In the genomic region with DNA sequence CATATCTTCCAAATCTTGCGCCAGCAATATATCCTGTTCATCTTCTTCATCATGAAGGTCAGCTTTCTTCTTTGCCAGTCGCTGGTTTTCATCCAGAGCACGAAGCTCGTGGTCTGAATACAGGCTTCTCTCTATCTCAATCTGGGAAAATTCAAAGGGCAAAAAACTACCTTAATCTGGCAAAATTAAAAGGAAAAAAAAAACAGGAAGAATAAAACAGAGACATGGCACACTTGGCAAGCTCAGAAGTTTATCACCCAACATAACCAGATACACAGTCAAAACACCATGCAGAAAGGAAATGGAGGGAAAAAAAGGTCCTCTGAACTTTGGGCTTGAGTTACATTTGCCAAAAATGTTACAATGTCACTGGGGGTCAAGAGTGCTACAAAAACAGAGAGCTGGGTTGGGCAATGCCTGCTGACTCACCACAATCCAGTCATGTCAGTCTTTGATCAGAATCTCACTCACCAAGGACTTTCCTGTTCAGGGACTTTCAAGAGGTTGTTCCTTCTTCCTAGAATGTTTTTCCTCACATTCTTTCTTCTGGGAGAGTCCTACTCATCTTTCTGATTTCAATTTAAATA, we compare ENCODE assay signal across 9 cellular contexts. TPM values are rescaled to one million over a fixed set of nuclear protein-coding genes. Genes with fewer than 3 reads are reported as not detected.
A peak's percentile ranks its signal among the peaks of the same experiment; 100 is the strongest.
DNase-seq lines count a peak whose midpoint lies in the region; ATAC-seq lines count a peak whose summit lies in the region.
"Had no signal": no experiment of that assay in that cellular context is flagged by ENCODE, and none has a peak within 500 bp of the region (broad histone marks: within the 10 kb centered on the region; RNA-seq: fewer than 3 reads in every experiment).

No MANE protein-coding gene starts in this region.

- ATAC-seq in HG03139 (IDR thresholded peaks at IDR 0.05; ENCODE audit: unreplicated experiment): no peak

- DNase-seq in AG08396 (ENCODE audit: low spot score) (peak; percentile 35), HPDE6-E6E7 (ENCODE audit: extremely low spot score) (peak; percentile 34), kidney tubule cell (ENCODE audit: low spot score) (peak; percentile 72), mesenteric fat pad (ENCODE audit: low spot score) (no peak), activated gamma-delta T cell (lab: John Stamatoyannopoulos, UW) (no peak), CD1c-positive myeloid dendritic cell (ENCODE audit: extremely low spot score) (no peak)
- DNase-seq in activated T-cell treated with anti-CD3 and anti-CD28 coated beads, Interleukin-2, amount 50 U/mL, for 48 hours: peak; percentile 35 to 59
- DNase-seq: NCI-H446 treated with DMSO at 0.1 percent for 48 hours had no signal

RNA-seq across cellular contexts. Expression of a gene that starts 1.5 kb away (rescaled TPM):
- 50.8 TPM for total RNA-seq in mesenteric fat pad

RNA-seq across cellular contexts. Expression of a gene that starts 1.8 kb away (rescaled TPM):
- 60.9 TPM for total RNA-seq in mesenteric fat pad

Comparison
In these comparisons a context has a peak if more than half of its experiments do, and no peak if none do; other contexts are left out.
1. DNase-seq: peak in AG08396 (single experiment), HPDE6-E6E7 (single experiment), activated T-cell treated with anti-CD3 and anti-CD28 coated beads, Interleukin-2, amount 50 U/mL, for 48 hours (2 of 2) and kidney tubule cell (single experiment); none in mesenteric fat pad (single experiment), activated gamma-delta T cell (single experiment) and CD1c-positive myeloid dendritic cell (single experiment).